In the genomic region with DNA sequence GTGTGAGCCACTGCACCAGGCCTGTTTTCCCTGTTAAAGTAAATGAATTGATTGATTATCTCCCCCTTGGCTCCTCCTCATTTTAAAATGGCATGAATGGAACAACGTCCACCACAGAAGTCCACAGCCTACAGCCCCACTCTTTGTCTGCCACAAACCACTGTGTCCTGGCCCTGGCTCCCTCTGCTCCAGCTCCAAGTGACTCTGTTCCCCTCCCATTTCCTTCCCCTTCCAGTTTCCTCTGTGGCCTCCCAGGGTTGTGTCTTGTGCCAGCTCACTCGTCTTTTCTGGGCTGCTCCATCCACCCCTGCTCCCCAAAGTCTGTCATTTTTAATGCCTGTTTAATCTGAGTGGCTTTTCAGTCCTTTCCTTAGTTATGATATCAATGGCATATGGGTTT, we compare ENCODE assay signal across 21 cellular contexts. TPM values are rescaled to one million over a fixed set of nuclear protein-coding genes. Genes with fewer than 3 reads are reported as not detected.
A peak's percentile ranks its signal among the peaks of the same experiment; 100 is the strongest.
DNase-seq lines count a peak whose midpoint lies in the region; ATAC-seq, FAIRE-seq and TF ChIP-seq lines count a peak whose summit lies in the region.
"Had no signal": no experiment of that assay in that cellular context is flagged by ENCODE, and none has a peak within 500 bp of the region (broad histone marks: within the 10 kb centered on the region; RNA-seq: fewer than 3 reads in every experiment).

No MANE protein-coding gene starts in this region.

- no peak overlapping the region for H3K4ac ChIP-seq in H9 (ENCODE audit: low read depth, low read length)

- H3K4me3 Mint-ChIP-seq in activated T-cell treated with anti-CD3 and anti-CD28 coated beads, Interleukin-2, amount 50 U/mL, for 72 hours: peak overlapping the region; percentile 47 to 64
- H3K4me3 Mint-ChIP-seq in H9: no peak overlapping the region
- peak overlapping the region; percentile 77 for H3K4me3 Mint-ChIP-seq in activated T-helper 17 cell treated with anti-CD3 and anti-CD28 coated beads, Interleukin-2, amount 50 U/mL, for 72 hours
- H3K4me3 Mint-ChIP-seq: immature natural killer cell; stimulated activated naive B cell treated with anti-CD40 and anti-IgM and Interleukin-4, amounts not matched to agents 10 μg/mL and 1 μg/mL and 100 μg/mL, for 72 hours had no signal

- no peak overlapping the region for H2BK12ac ChIP-seq in H9 (ENCODE audit: insufficient read length, low read depth, low read length)

- no peak overlapping the region for H2BK15ac ChIP-seq in H9 (ENCODE audit: low read depth, low read length)

- no peaks in the 10 kb centered on the region; the same call in 1 of the 2 replicates for H3K27me3 ChIP-seq in H9 (ENCODE audit: insufficient read depth, low read length)
- H3K27me3 ChIP-seq: SJCRH30, tibial nerve had no signal

- no peaks in the 10 kb centered on the region for H3K9me3 ChIP-seq in H9 (ENCODE audit: control insufficient read depth, low read depth, low read length)
- H3K9me3 ChIP-seq: SJCRH30, tibial nerve had no signal

- no peak overlapping the region for H4K5ac ChIP-seq in H9 (ENCODE audit: insufficient read length, low read depth, low read length)

- no peaks in the 10 kb centered on the region for H3K23me2 ChIP-seq in H9 (ENCODE audit: insufficient read length, low read depth, low read length, poor library complexity, severe bottlenecking)

- DNase-seq in activated T-cell treated with anti-CD3 and anti-CD28 coated beads, Interleukin-2, amount 50 U/mL, for 72 hours: no peak
- DNase-seq in activated T-cell treated with anti-CD3 and anti-CD28 coated beads for 4 hours (no peak), H9 (no peak), mesenteric fat pad (ENCODE audit: low spot score) (peak; percentile 28), NCI-H1694 (lab: John Stamatoyannopoulos, UW) (no peak), GM19239 (ENCODE audit: insufficient read length, low spot score) (no peak), NCI-H524 treated with DMSO at 0.1 percent for 48 hours (lab: John Stamatoyannopoulos, UW) (no peak)
- DNase-seq: activated CD4-positive, alpha-beta T cell treated with anti-CD3 and anti-CD28 coated beads for 1 hour; immature natural killer cell; NCI-H146; NCI-H774; occipital lobe; OCI-M1; SJCRH30; stimulated activated naive B cell treated with anti-CD40 and anti-IgM and Interleukin-4, amounts not matched to agents 10 μg/mL and 1 μg/mL and 100 μg/mL, for 72 hours; T-helper 9 cell had no signal

- no peak overlapping the region for H3K4me2 ChIP-seq in H9 (ENCODE audit: insufficient read depth, insufficient read length, low read length)

- no peak overlapping the region for H2AFZ ChIP-seq in H9 (ENCODE audit: low read length)

- H3K56ac ChIP-seq in H9 (ENCODE audit: insufficient read length, low read depth, low read length): no peak overlapping the region

- H4K91ac ChIP-seq in H9 (ENCODE audit: insufficient read length, low read depth, low read length): no peak overlapping the region

- ATAC-seq in activated T-cell treated with anti-CD3 and anti-CD28 coated beads, Interleukin-2, amount 50 U/mL, for 72 hours (replicated peaks in 1 of 2): no peak
- no peak for ATAC-seq in activated T-helper 17 cell treated with anti-CD3 and anti-CD28 coated beads, Interleukin-2, amount 50 U/mL, for 72 hours (replicated peaks)
- ATAC-seq: stimulated activated naive B cell treated with anti-CD40 and anti-IgM and Interleukin-4, amounts not matched to agents 10 μg/mL and 1 μg/mL and 100 μg/mL, for 72 hours had no signal

- H2BK5ac ChIP-seq in H9 (ENCODE audit: insufficient read length, low read length): no peak overlapping the region

- H3K36me3 Mint-ChIP-seq in activated T-cell treated with anti-CD3 and anti-CD28 coated beads, Interleukin-2, amount 50 U/mL, for 72 hours (ENCODE audit: insufficient read depth in 2 of 2): peaks cover 16 to 36% of the 10 kb centered on the region in 2 donors
- no peaks in the 10 kb centered on the region for H3K36me3 Mint-ChIP-seq in H9 (ENCODE audit: insufficient read depth in 1 of 3, low read depth in 3 of 3)
- peaks cover 96% of the 10 kb centered on the region for H3K36me3 Mint-ChIP-seq in activated T-helper 17 cell treated with anti-CD3 and anti-CD28 coated beads, Interleukin-2, amount 50 U/mL, for 72 hours (ENCODE audit: low read depth)
- H3K36me3 Mint-ChIP-seq: immature natural killer cell had no signal

- no peak for FAIRE-seq in GM19239 (lab: Jason Lieb, UNC)

- H2AK5ac ChIP-seq in H9 (ENCODE audit: insufficient read length, low read length): no peak overlapping the region

- peaks cover 80% of the 10 kb centered on the region for H3K4me1 Mint-ChIP-seq in activated T-cell treated with anti-CD3 and anti-CD28 coated beads, Interleukin-2, amount 50 U/mL, for 72 hours (ENCODE audit: low read depth)
- no peaks in the 10 kb centered on the region for H3K4me1 Mint-ChIP-seq in H9
- peaks cover 47% of the 10 kb centered on the region for H3K4me1 Mint-ChIP-seq in activated T-helper 17 cell treated with anti-CD3 and anti-CD28 coated beads, Interleukin-2, amount 50 U/mL, for 72 hours
- H3K4me1 Mint-ChIP-seq: immature natural killer cell had no signal

- H4K8ac ChIP-seq in H9 (replicated peaks; ENCODE audit: insufficient read length, low read depth, low read length): no peak overlapping the region

- no peaks in the 10 kb centered on the region for H3K27me3 Mint-ChIP-seq in activated T-cell treated with anti-CD3 and anti-CD28 coated beads, Interleukin-2, amount 50 U/mL, for 72 hours (ENCODE audit: low read depth)
- peaks cover 30% of the 10 kb centered on the region for H3K27me3 Mint-ChIP-seq in H9 (ENCODE audit: low read depth)
- no peaks in the 10 kb centered on the region for H3K27me3 Mint-ChIP-seq in activated T-helper 17 cell treated with anti-CD3 and anti-CD28 coated beads, Interleukin-2, amount 50 U/mL, for 72 hours
- H3K27me3 Mint-ChIP-seq: stimulated activated naive B cell treated with anti-CD40 and anti-IgM and Interleukin-4, amounts not matched to agents 10 μg/mL and 1 μg/mL and 100 μg/mL, for 72 hours had no signal

- H3K79me1 ChIP-seq in H9 (ENCODE audit: insufficient read depth, low read depth, low read length, poor library complexity, severe bottlenecking): no peaks in the 10 kb centered on the region

- no peak overlapping the region for H2BK120ac ChIP-seq in H9 (ENCODE audit: low read depth, low read length, poor library complexity, severe bottlenecking)

- WGBS in H9 (ENCODE audit: extremely low coverage, insufficient read length, low lambda C conversion rate): no CpG with 5 or more reads among the region's 2 CpGs

- H4K20me1 ChIP-seq in H9 (ENCODE audit: control insufficient read depth, insufficient read depth, insufficient read length): no peaks in the 10 kb centered on the region

- H3K9ac ChIP-seq in H9 (ENCODE audit: extremely low read depth, insufficient read length, low read length): no peak overlapping the region

- H3K27ac ChIP-seq in H9 (ENCODE audit: insufficient read length, low read depth, low read length): no peak overlapping the region
- H3K27ac ChIP-seq: SJCRH30, tibial nerve had no signal

- H3T11ph ChIP-seq in H9 (ENCODE audit: low read length): no peak overlapping the region

- peak overlapping the region; percentile 65; the same call in 1 of the 2 replicates for H3K14ac ChIP-seq in H9 (ENCODE audit: insufficient read depth, low read length)

- no peaks in the 10 kb centered on the region for H3K4me1 ChIP-seq in H9 (ENCODE audit: insufficient read depth, low read length)
- H3K4me1 ChIP-seq: Caco-2, SJCRH30, tibial nerve had no signal

- H3K9me3 Mint-ChIP-seq in activated T-cell treated with anti-CD3 and anti-CD28 coated beads, Interleukin-2, amount 50 U/mL, for 72 hours: no peaks in the 10 kb centered on the region
- peaks cover 0 to 3% of the 10 kb centered on the region in 2 experiments; a peak in 1 of 5 replicates for H3K9me3 Mint-ChIP-seq in H9
- no peaks in the 10 kb centered on the region for H3K9me3 Mint-ChIP-seq in activated T-helper 17 cell treated with anti-CD3 and anti-CD28 coated beads, Interleukin-2, amount 50 U/mL, for 72 hours
- H3K9me3 Mint-ChIP-seq: immature natural killer cell; stimulated activated naive B cell treated with anti-CD40 and anti-IgM and Interleukin-4, amounts not matched to agents 10 μg/mL and 1 μg/mL and 100 μg/mL, for 72 hours had no signal

- no peak overlapping the region for H3K18ac ChIP-seq in H9 (ENCODE audit: insufficient read length, low read depth, low read length)

- H3K79me2 ChIP-seq in H9 (ENCODE audit: insufficient read depth, low read length): no peaks in the 10 kb centered on the region

- no peak overlapping the region for H3K23ac ChIP-seq in H9 (ENCODE audit: insufficient read length, low read depth, low read length)

- H2BK20ac ChIP-seq in H9 (ENCODE audit: low read depth, low read length, poor library complexity, severe bottlenecking): no peak overlapping the region

- H3K27ac Mint-ChIP-seq in activated T-cell treated with anti-CD3 and anti-CD28 coated beads, Interleukin-2, amount 50 U/mL, for 72 hours: peak overlapping the region; percentile 26
- no peak overlapping the region for H3K27ac Mint-ChIP-seq in H9
- peak overlapping the region; percentile 85 for H3K27ac Mint-ChIP-seq in activated T-helper 17 cell treated with anti-CD3 and anti-CD28 coated beads, Interleukin-2, amount 50 U/mL, for 72 hours
- H3K27ac Mint-ChIP-seq: stimulated activated naive B cell treated with anti-CD40 and anti-IgM and Interleukin-4, amounts not matched to agents 10 μg/mL and 1 μg/mL and 100 μg/mL, for 72 hours had no signal

- no peak for TF ChIP-seq CTCF in H9 (conservative IDR thresholded peaks at IDR 0.05)

RNA-seq across cellular contexts. Expression of a gene that starts 52.4 kb away (rescaled TPM):
- total RNA-seq in activated T-cell treated with anti-CD3 and anti-CD28 coated beads, Interleukin-2, amount 50 U/mL, for 72 hours: 100 to 1,000 TPM; 285 to 317 TPM
- not detected in 2 replicates for total RNA-seq in H9 (2021)
- 100 to 1,000 TPM; 231 to 476 TPM for total RNA-seq in activated T-helper 17 cell treated with anti-CD3 and anti-CD28 coated beads, Interleukin-2, amount 50 U/mL, for 72 hours
- total RNA-seq in mesenteric fat pad: 0.26 TPM
- total RNA-seq: Caco-2, Daoy, fibroblast of lung, occipital lobe had no signal

Comparison
In these comparisons a context has a peak if more than half of its experiments do, and no peak if none do; other contexts are left out.
1. H3K27ac Mint-ChIP-seq: peak in activated T-cell treated with anti-CD3 and anti-CD28 coated beads, Interleukin-2, amount 50 U/mL, for 72 hours (single experiment) and activated T-helper 17 cell treated with anti-CD3 and anti-CD28 coated beads, Interleukin-2, amount 50 U/mL, for 72 hours (single experiment); none in H9 (0 of 3).
2. H3K4me3 Mint-ChIP-seq: peak in activated T-cell treated with anti-CD3 and anti-CD28 coated beads, Interleukin-2, amount 50 U/mL, for 72 hours (2 of 2) and activated T-helper 17 cell treated with anti-CD3 and anti-CD28 coated beads, Interleukin-2, amount 50 U/mL, for 72 hours (single experiment); none in H9 (0 of 2).
3. RNA of a gene that starts 52.4 kb away (total RNA-seq): 231 to 476 TPM in activated T-helper 17 cell treated with anti-CD3 and anti-CD28 coated beads, Interleukin-2, amount 50 U/mL, for 72 hours and 285 to 317 TPM in activated T-cell treated with anti-CD3 and anti-CD28 coated beads, Interleukin-2, amount 50 U/mL, for 72 hours; 0.26 TPM in mesenteric fat pad (single experiment) and not detected in H9; every median in the first group is over 100 times any median in the second.